2 cellular contexts compared by ENCODE assay signal in genomic region chr22:22931557-22932270, GRCh38.
TF ChIP-seq lines count a peak whose summit lies in the region.

No MANE protein-coding gene starts in this region.

TF ChIP-seq in HEK293, 187 proteins besides CTCF, POLR2A, EP300 and RAD21:
- no peak for TF ChIP-seq ZNF664 (tag by site-specific recombination; IDR thresholded peaks at IDR 0.05)
- TF ChIP-seq ZIC2 (tag by site-specific recombination; IDR thresholded peaks at IDR 0.05), result 0 out of 2 replicates have a peak, but pooled peaks have one; percentile 11

TF ChIP-seq in K562, 482 proteins besides CTCF, POLR2A, EP300 and RAD21:
- TF ChIP-seq FOXK2 (conservative IDR thresholded peaks at IDR 0.05 in 1 of 2, IDR thresholded peaks at IDR 0.05 in 1 of 2; ENCODE audit: low read depth in 2 of 2), result no peak
- 0 out of 2 replicates have a peak, but pooled peaks have one; percentile 20 for TF ChIP-seq RB1 (IDR thresholded peaks at IDR 0.05; ENCODE audit: low read depth)
- no peak for TF ChIP-seq GMEB1 (CRISPR knock-in tag; IDR thresholded peaks at IDR 0.05)
- TF ChIP-seq BCOR (IDR thresholded peaks at IDR 0.05), result 0 out of 2 replicates have a peak, but pooled peaks have one; percentile 25
- TF ChIP-seq ZNF609 (CRISPR knock-in tag; IDR thresholded peaks at IDR 0.05; ENCODE audit: borderline replicate concordance), result no peak
- no peak for TF ChIP-seq E2F3 (CRISPR knock-in tag; IDR thresholded peaks at IDR 0.05)
